ENCODE assay signal across 22 cellular contexts in the genomic region with DNA sequence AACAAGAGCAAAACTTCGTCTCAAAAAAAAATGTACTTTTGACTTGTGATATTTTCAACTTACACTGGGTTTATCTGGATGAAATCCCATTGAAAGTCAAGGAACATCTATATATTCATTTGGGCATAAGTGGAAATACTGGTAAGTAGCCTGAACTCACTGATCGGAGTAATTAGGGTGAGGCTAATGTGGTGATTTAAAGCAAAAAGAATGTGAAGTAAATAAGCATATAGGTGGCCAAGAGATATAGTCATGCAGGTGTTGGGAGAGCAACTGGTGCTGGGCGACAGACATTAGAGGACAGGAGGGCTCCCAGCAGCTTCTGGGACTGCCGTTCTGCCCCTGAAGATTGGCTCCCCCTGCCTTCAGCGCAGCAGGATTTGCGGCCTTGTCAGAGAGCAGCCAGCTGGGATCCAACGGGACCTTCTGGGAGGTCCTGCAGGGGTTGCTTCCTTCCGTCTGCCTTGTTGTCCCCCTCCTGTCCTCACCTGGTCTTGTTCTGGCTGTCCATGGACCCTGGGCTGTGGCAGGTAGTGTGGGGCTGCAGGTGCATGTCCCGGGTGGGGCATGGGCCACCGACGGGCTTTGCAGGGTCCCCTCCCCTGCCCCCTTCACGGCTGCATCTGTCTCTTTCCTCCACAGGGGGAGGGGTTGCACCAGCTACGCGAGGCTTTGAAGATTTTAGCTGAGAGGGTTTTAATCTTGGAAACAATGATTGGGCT. TPM values are rescaled to one million over a fixed set of nuclear protein-coding genes. Genes with fewer than 3 reads are reported as not detected.
DNase-seq lines count a peak whose midpoint lies in the region; ATAC-seq and TF ChIP-seq lines count a peak whose summit lies in the region.
"Had no signal": no experiment of that assay in that cellular context is flagged by ENCODE, and none has a peak within 500 bp of the region (broad histone marks: within the 10 kb centered on the region; RNA-seq: fewer than 3 reads in every experiment).

No MANE protein-coding gene starts in this region.

- no peaks in the 10 kb centered on the region for H3K4me1 ChIP-seq in SK-N-SH (ENCODE audit: control insufficient read depth in 1 of 2, insufficient read depth in 2 of 2, low read depth in 1 of 2, low read length in 1 of 2)
- no peaks in the 10 kb centered on the region for H3K4me1 ChIP-seq in osteoblast (ENCODE audit: insufficient read depth, low read length)
- H3K4me1 ChIP-seq in mammary epithelial cell (ENCODE audit: insufficient read depth, low read length) = no peaks in the 10 kb centered on the region
- H3K4me1 ChIP-seq in OCI-LY7 (ENCODE audit: insufficient read depth, low read length, poor library complexity, severe bottlenecking) = no peaks in the 10 kb centered on the region
- H3K4me1 ChIP-seq: BE2C, SJSA1 had no signal

- H3K4me3 ChIP-seq in SK-N-SH (ENCODE audit: low read depth in 2 of 2, low read length in 1 of 2) (no peak overlapping the region), osteoblast (ENCODE audit: insufficient read depth, low read length) (no peak overlapping the region), mammary epithelial cell (replicated peaks in 1 of 3; ENCODE audit: insufficient read depth in 1 of 3, low read depth in 2 of 3, low read length in 3 of 3) (no peak overlapping the region), OCI-LY7 (ENCODE audit: low read depth, low read length, poor library complexity, severe bottlenecking) (no peak overlapping the region)
- H3K4me3 ChIP-seq: SJSA1 had no signal

- no peak overlapping the region for H3K9ac ChIP-seq in SK-N-SH
- H3K9ac ChIP-seq in mammary epithelial cell (ENCODE audit: insufficient read depth, low read length) = no peak overlapping the region

- H3K79me2 ChIP-seq in SK-N-SH (ENCODE audit: insufficient read depth) (no peaks in the 10 kb centered on the region), osteoblast (ENCODE audit: insufficient read depth, low read length) (no peaks in the 10 kb centered on the region), mammary epithelial cell (ENCODE audit: insufficient read depth, low read length) (no peaks in the 10 kb centered on the region), OCI-LY7 (ENCODE audit: insufficient read depth, low read depth, low read length) (no peaks in the 10 kb centered on the region)

- no peak for TF ChIP-seq EP300 in SK-N-SH (IDR thresholded peaks at IDR 0.05; ENCODE audit: borderline replicate concordance in 1 of 2, low read depth in 1 of 2, low read length in 1 of 2)

- intact Hi-C loops in mammary epithelial cell (cut with micrococcal nuclease) = no loop called here
- intact Hi-C loops in OCI-LY7 (cut with micrococcal nuclease; ENCODE audit: unreplicated experiment) = no loop called here

- BruUV-seq in mammary epithelial cell (replicated peaks; lab: Mats Ljungman, UMichigan) (no TSS peak), OCI-LY7 (replicated peaks; lab: Mats Ljungman, UMichigan) (no TSS peak)

- no peaks in the 10 kb centered on the region for H3K9me3 ChIP-seq in SK-N-SH
- H3K9me3 ChIP-seq in KOPT-K1 (ENCODE audit: insufficient read depth, low read length, poor library complexity, severe bottlenecking) = no peaks in the 10 kb centered on the region
- H3K9me3 ChIP-seq in osteoblast (ENCODE audit: low read depth, low read length) = no peaks in the 10 kb centered on the region
- no peaks in the 10 kb centered on the region for H3K9me3 ChIP-seq in mammary epithelial cell (replicated peaks; ENCODE audit: insufficient read depth, low read length)
- no peaks in the 10 kb centered on the region for H3K9me3 ChIP-seq in OCI-LY7 (ENCODE audit: low read length)
- H3K9me3 ChIP-seq: BE2C, SJSA1 had no signal

- H3K27me3 ChIP-seq in SK-N-SH (ENCODE audit: insufficient read depth) = no peaks in the 10 kb centered on the region
- no peaks in the 10 kb centered on the region for H3K27me3 ChIP-seq in osteoblast (ENCODE audit: insufficient read depth, low read length)
- no peaks in the 10 kb centered on the region for H3K27me3 ChIP-seq in mammary epithelial cell (ENCODE audit: insufficient read depth, low read length)
- H3K27me3 ChIP-seq: BE2C, SJSA1 had no signal

- H3K4me2 ChIP-seq in SK-N-SH = no peak overlapping the region
- no peak overlapping the region for H3K4me2 ChIP-seq in osteoblast (ENCODE audit: insufficient read depth, low read length)
- H3K4me2 ChIP-seq in mammary epithelial cell (ENCODE audit: insufficient read depth, low read depth, low read length) = no peak overlapping the region
- no peak overlapping the region for H3K4me2 ChIP-seq in OCI-LY7 (ENCODE audit: low read length)

- H3K9me2 ChIP-seq in SK-N-SH (no peaks in the 10 kb centered on the region), OCI-LY7 (ENCODE audit: insufficient read depth, low read length) (no peaks in the 10 kb centered on the region)

- in situ Hi-C loops in mammary epithelial cell (cut with MboI; ENCODE audit: low sequenced_read_pairs in 2 of 2) = no loop called here

- TF ChIP-seq RAD21 in SK-N-SH (IDR thresholded peaks at IDR 0.05; ENCODE audit: low read length) = no peak

- H2AFZ ChIP-seq in SK-N-SH (ENCODE audit: low read depth) = no peak overlapping the region
- H2AFZ ChIP-seq in osteoblast (ENCODE audit: low read length) = no peak overlapping the region
- no peak overlapping the region for H2AFZ ChIP-seq in mammary epithelial cell (ENCODE audit: low read depth, low read length)
- H2AFZ ChIP-seq in OCI-LY7 (ENCODE audit: low read length) = no peak overlapping the region

- dilution Hi-C loops in mammary epithelial cell (cut with HindIII; ENCODE audit: low sequenced_read_pairs) = no loop called here

- H4K20me1 ChIP-seq in SK-N-SH (ENCODE audit: insufficient read depth) (no peaks in the 10 kb centered on the region), osteoblast (ENCODE audit: insufficient read depth, low read length) (no peaks in the 10 kb centered on the region), mammary epithelial cell (ENCODE audit: insufficient read depth, low read length) (no peaks in the 10 kb centered on the region), OCI-LY7 (ENCODE audit: insufficient read depth, low read length) (no peaks in the 10 kb centered on the region)

- TF ChIP-seq CTCF in SK-N-SH (IDR thresholded peaks at IDR 0.05) (no peak), osteoblast (IDR thresholded peaks at IDR 0.05; ENCODE audit: extremely low read depth, low read depth, low read length) (no peak), mammary epithelial cell (conservative IDR thresholded peaks at IDR 0.05 in 1 of 2, IDR thresholded peaks at IDR 0.05 in 1 of 2; ENCODE audit: extremely low read depth in 1 of 2, insufficient read depth in 1 of 2, low read depth in 1 of 2, low read length in 2 of 2) (no peak), OCI-LY7 (conservative IDR thresholded peaks at IDR 0.05; ENCODE audit: low read length) (no peak)

- ATAC-seq in SK-N-SH treated with all-trans-retinoic acid at 6 μM for 48 hours = no peak
- ATAC-seq in HG03139 (IDR thresholded peaks at IDR 0.05; ENCODE audit: unreplicated experiment) = no peak
- ATAC-seq: HCT116, PC-3 had no signal

- H3K27ac ChIP-seq in SK-N-SH (ENCODE audit: low read depth in 2 of 2, low read length in 1 of 2) (no peak overlapping the region), KOPT-K1 (ENCODE audit: low read depth, low read length, poor library complexity, severe bottlenecking) (peak overlapping the region; percentile 37), osteoblast (ENCODE audit: low read depth, low read length) (no peak overlapping the region), mammary epithelial cell (ENCODE audit: insufficient read depth, low read depth, low read length) (no peak overlapping the region), OCI-LY7 (ENCODE audit: low read depth, low read length, poor library complexity, severe bottlenecking) (no peak overlapping the region)
- H3K27ac ChIP-seq: RWPE1, SJSA1 had no signal

- POLR2A ChIA-PET in SK-N-SH (lab: Yijun Ruan, JAX) = no interaction called here
- POLR2A ChIA-PET in OCI-LY7 (lab: Charles Lee) = no interaction called here

- H3K36me3 ChIP-seq in SK-N-SH (replicated peaks in 1 of 2; ENCODE audit: control insufficient read depth in 1 of 2, insufficient read depth in 2 of 2, low read length in 1 of 2) = no peaks in the 10 kb centered on the region
- peaks cover 12% of the 10 kb centered on the region; the same call in 1 of the 2 replicates for H3K36me3 ChIP-seq in KOPT-K1 (ENCODE audit: insufficient read depth, low read length)
- no peaks in the 10 kb centered on the region for H3K36me3 ChIP-seq in osteoblast (ENCODE audit: insufficient read depth, low read length)
- H3K36me3 ChIP-seq in mammary epithelial cell (ENCODE audit: insufficient read depth, low read length) = no peaks in the 10 kb centered on the region
- no peaks in the 10 kb centered on the region for H3K36me3 ChIP-seq in OCI-LY7 (ENCODE audit: insufficient read depth, low read length)
- H3K36me3 ChIP-seq: BE2C had no signal

- peak; percentile 9 for DNase-seq in SK-N-SH
- DNase-seq in iPS-NIHi7 (ENCODE audit: extremely low spot score) = peak; percentile 41
- DNase-seq in osteoblast (ENCODE audit: insufficient read length, low spot score, missing footprints) = peak; percentile 32
- DNase-seq in mammary epithelial cell = no peak
- DNase-seq in OCI-LY7 (ENCODE audit: low spot score) = no peak
- DNase-seq: 8988T; BE2C; CD4-positive, alpha-beta T cell; DMS53; NCI-H1417; NCI-H187 treated with DMSO at 0.1 percent for 48 hours; NCI-H2171; NCI-H446; NCI-H69; PC-3 had no signal

- CTCF ChIA-PET in SK-N-SH (lab: Yijun Ruan, JAX) = interaction anchor here (6.9 kb wide), 1 partner anchor 7 kb away, joined by 57 read pairs; no protein-coding TSS in a partner anchor
- CTCF ChIA-PET in mammary epithelial cell (lab: Charles Lee; ENCODE audit: low non-redundant PET) = no interaction called here
- CTCF ChIA-PET in OCI-LY7 (lab: Charles Lee; ENCODE audit: unreplicated experiment) = no interaction called here

- 84% methylated on average over 9 of the region's 14 CpGs for WGBS in SK-N-SH (ENCODE audit: low lambda C conversion rate)
- 93% methylated on average over 10 of the region's 14 CpGs for WGBS in mammary epithelial cell (ENCODE audit: low coverage, missing lambda C conversion rate)

- H3F3A ChIP-seq in SK-N-SH (replicated peaks; ENCODE audit: insufficient read depth) = no peaks in the 10 kb centered on the region

RNA-seq across cellular contexts. Expression of a gene that starts 14.1 kb away (rescaled TPM):
- polyA plus RNA-seq in SK-N-SH (2012; rRNA removed) (19.0 and 23.0 TPM in 2 replicates), mammary epithelial cell (14.1 TPM)
- polyA plus RNA-seq in SK-N-SH (2012; cell fraction: cytosol; rRNA removed) = 7.0 and 12.1 TPM in 2 replicates
- 47.6 and 71.1 TPM in 2 replicates for polyA plus RNA-seq in SK-N-SH (2012; cell fraction: nucleus; rRNA removed)
- total RNA-seq in osteoblast (25.0 and 32.7 TPM in 2 replicates), mammary epithelial cell (10 to 100 TPM; 18.0 to 25.7 TPM), OCI-LY7 (2022) (38.6 and 39.2 TPM in 2 replicates)
- polyA minus RNA-seq in mammary epithelial cell = 5.2 TPM
- total RNA-seq in OCI-LY7 (2014; rRNA removed; shearing (Covaris generic)) = 37.9 and 44.5 TPM in 2 replicates

RNA-seq across cellular contexts. Expression of a gene that starts 14.3 kb away (rescaled TPM):
- polyA plus RNA-seq in SK-N-SH (2012; rRNA removed) = 173 and 234 TPM in 2 replicates
- polyA plus RNA-seq in SK-N-SH (2012; cell fraction: cytosol; rRNA removed) = 103 and 111 TPM in 2 replicates
- polyA plus RNA-seq in SK-N-SH (2012; cell fraction: nucleus; rRNA removed) = 442 and 643 TPM in 2 replicates
- total RNA-seq in osteoblast = 139 and 148 TPM in 2 replicates
- total RNA-seq in mammary epithelial cell = 100 to 1,000 TPM; 164 to 307 TPM
- 307 TPM for polyA plus RNA-seq in mammary epithelial cell
- polyA minus RNA-seq in mammary epithelial cell = 305 TPM
- total RNA-seq in OCI-LY7 (2014; rRNA removed; shearing (Covaris generic)) = 270 and 311 TPM in 2 replicates
- total RNA-seq in OCI-LY7 (2022) = 333 and 375 TPM in 2 replicates

RNA-seq across cellular contexts. Expression of a gene that starts 48.0 kb away (rescaled TPM):
- polyA plus RNA-seq in SK-N-SH (2012; rRNA removed) (0.71 and 1.1 TPM in 2 replicates), mammary epithelial cell (not detected)
- polyA plus RNA-seq in SK-N-SH (2012; cell fraction: cytosol; rRNA removed) = 0.59 and 1.2 TPM in 2 replicates
- polyA plus RNA-seq in SK-N-SH (2012; cell fraction: nucleus; rRNA removed) = 0.68 and 1.3 TPM in 2 replicates
- total RNA-seq in osteoblast (under 0.01 and 0.29 TPM in 2 replicates), mammary epithelial cell (under 1 TPM in 1 of 2 donors, not detected in 1; 0.67 TPM), OCI-LY7 (2022) (not detected in 2 replicates)
- not detected for polyA minus RNA-seq in mammary epithelial cell
- total RNA-seq in OCI-LY7 (2014; rRNA removed; shearing (Covaris generic)) = not detected in 2 replicates
- total RNA-seq: CD4-positive, alpha-beta T cell; HT-29 had no signal

RNA-seq across cellular contexts. Expression of a gene that starts 52.7 kb away (rescaled TPM):
- polyA plus RNA-seq in SK-N-SH (2012; rRNA removed) (16.8 and 21.8 TPM in 2 replicates), mammary epithelial cell (27.6 TPM)
- polyA plus RNA-seq in SK-N-SH (2012; cell fraction: cytosol; rRNA removed) = 9.2 and 14.9 TPM in 2 replicates
- polyA plus RNA-seq in SK-N-SH (2012; cell fraction: nucleus; rRNA removed) = 40.3 and 60.8 TPM in 2 replicates
- total RNA-seq in osteoblast (11.6 and 13.0 TPM in 2 replicates), mammary epithelial cell (10 to 100 TPM; 15.8 to 29.7 TPM), OCI-LY7 (2022) (not detected in 2 replicates)
- polyA minus RNA-seq in mammary epithelial cell = 7.9 TPM
- not detected in 2 replicates for total RNA-seq in OCI-LY7 (2014; rRNA removed; shearing (Covaris generic))

Comparison
In these comparisons a context has a peak if more than half of its experiments do, and no peak if none do; other contexts are left out.
1. DNase-seq: peak in SK-N-SH (single experiment), iPS-NIHi7 (single experiment) and osteoblast (single experiment); none in mammary epithelial cell (single experiment) and OCI-LY7 (single experiment).